ENCODE assay signal across 8 cellular contexts in the genomic region with DNA sequence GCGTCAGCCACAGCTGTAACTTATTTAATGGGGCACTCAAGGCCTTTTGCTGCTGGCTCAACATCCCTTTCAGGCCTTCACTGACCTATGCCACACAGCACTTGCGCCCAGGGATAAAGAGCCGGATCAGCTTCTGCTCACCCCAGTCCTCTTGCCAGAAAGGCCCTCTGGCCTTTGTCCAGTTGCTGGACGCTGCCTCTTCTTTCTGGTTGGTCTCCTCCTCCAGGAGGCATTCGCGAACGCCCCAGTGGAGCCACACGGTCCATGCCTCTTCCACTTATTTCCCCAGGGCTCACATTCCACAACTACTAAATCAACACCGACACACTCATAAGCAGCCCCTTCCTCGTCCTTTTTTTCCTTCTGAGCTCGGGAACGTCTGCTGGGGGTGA. TPM values are rescaled to one million over a fixed set of nuclear protein-coding genes. Genes with fewer than 3 reads are reported as not detected.
DNase-seq lines count a peak whose midpoint lies in the region; ATAC-seq and TF ChIP-seq lines count a peak whose summit lies in the region.

No MANE protein-coding gene starts in this region.

- no peaks in the 10 kb centered on the region; the same call in 1 of the 2 replicates for H3K4me1 ChIP-seq in BE2C
- H3K4me1 ChIP-seq in left lung = peaks cover 7 to 23% of the 10 kb centered on the region in 2 donors
- peaks cover 17% of the 10 kb centered on the region for H3K4me1 ChIP-seq in stomach smooth muscle (ENCODE audit: control insufficient read depth, insufficient read depth, low read length)

- H3K27ac ChIP-seq in left lung (peak overlapping the region; percentile 84 to 93), stomach smooth muscle (ENCODE audit: low read length) (peak overlapping the region; percentile 79)

- H3K27me3 ChIP-seq in BE2C (no peaks in the 10 kb centered on the region), left lung (no peaks in the 10 kb centered on the region), stomach smooth muscle (ENCODE audit: control insufficient read depth in 1 of 2, insufficient read depth in 2 of 2, low read length in 2 of 2) (no peaks in the 10 kb centered on the region)

- H3K36me3 ChIP-seq in BE2C (no peaks in the 10 kb centered on the region), left lung (no peaks in the 10 kb centered on the region), stomach smooth muscle (ENCODE audit: control insufficient read depth in 2 of 2, insufficient read depth in 2 of 2, low read length in 2 of 2) (no peaks in the 10 kb centered on the region)

- no peak for TF ChIP-seq CTCF in BE2C (IDR thresholded peaks at IDR 0.05; ENCODE audit: low read depth, low read length)
- no peak for TF ChIP-seq CTCF in chondrocyte (IDR thresholded peaks at IDR 0.05)
- no peak for TF ChIP-seq CTCF in left lung (IDR thresholded peaks at IDR 0.05)

- peak; percentile 46 for ATAC-seq in left lung

- peaks cover 11% of the 10 kb centered on the region for H3K9me3 Mint-ChIP-seq in chondrocyte (ENCODE audit: low read depth)

- H3K4me1 Mint-ChIP-seq in chondrocyte (ENCODE audit: low read depth) = peaks cover 25% of the 10 kb centered on the region

- peak overlapping the region; percentile 87 to 90 for H3K9ac ChIP-seq in stomach smooth muscle (ENCODE audit: low read length in 2 of 2)

- H3K4me3 Mint-ChIP-seq in chondrocyte (ENCODE audit: unreplicated experiment) = peak overlapping the region; percentile 84

- H3K27ac Mint-ChIP-seq in chondrocyte (ENCODE audit: unreplicated experiment) = peak overlapping the region; percentile 91

- DNase-seq in BE2C (no peak), chondrocyte (ENCODE audit: low spot score) (no peak), left lung (peak in 1 of 2 donors; percentile 53), LoVo (ENCODE audit: low spot score) (no peak), H4 (ENCODE audit: low spot score) (no peak), GM19240 (ENCODE audit: insufficient read length, low spot score) (no peak)
- DNase-seq in Jurkat, Clone E6-1 (ENCODE audit: low read depth, low spot score) = no peak

- intact Hi-C loops in left lung (cut with DNase I) = loop anchor here (10.0 kb wide), 1 partner anchor 129 kb away; no protein-coding TSS in a partner anchor

- no peaks in the 10 kb centered on the region for H3K27me3 Mint-ChIP-seq in chondrocyte (ENCODE audit: low read depth)

- H3K36me3 Mint-ChIP-seq in chondrocyte (ENCODE audit: low read depth) = peaks cover 15% of the 10 kb centered on the region

- H3K4me3 ChIP-seq in BE2C (ENCODE audit: low read depth, low read length) = peak overlapping the region; percentile 87
- H3K4me3 ChIP-seq in Jurkat, Clone E6-1 (ENCODE audit: low read length) = peak overlapping the region; percentile 54
- peak overlapping the region; percentile 69 to 76 for H3K4me3 ChIP-seq in left lung
- peak overlapping the region; percentile 94 to 98 for H3K4me3 ChIP-seq in stomach smooth muscle (ENCODE audit: low read length in 2 of 2)

- H3K9me3 ChIP-seq in BE2C (no peaks in the 10 kb centered on the region; the same call in none of the 2 replicates), left lung (peaks cover 0 to 20% of the 10 kb centered on the region in 2 donors), stomach smooth muscle (ENCODE audit: control insufficient read depth in 2 of 2, low read length in 2 of 2) (peaks cover 0 to 3% of the 10 kb centered on the region in 2 donors)

RNA-seq across cellular contexts. Expression of a gene that starts 3.7 kb away (rescaled TPM):
- 6.3 TPM for polyA plus RNA-seq in BE2C (2012; ENCODE audit: insufficient read depth, insufficient read length, low read depth)
- not detected for polyA plus RNA-seq in Jurkat, Clone E6-1 (2012; ENCODE audit: insufficient read depth, insufficient read length)
- total RNA-seq in chondrocyte (8.1 to 11.5 TPM (median 9.2 TPM) in 3 replicates), left lung (10 to 100 TPM in 1 of 2 donors, 1 to 10 TPM in 1; 7.9 to 11.7 TPM)
- total RNA-seq in H4 (2014; rRNA removed; shearing (Covaris generic)) = 8.7 and 11.1 TPM in 2 replicates

RNA-seq across cellular contexts. Expression of a gene that starts 28.6 kb away (rescaled TPM):
- 20.6 TPM for polyA plus RNA-seq in BE2C (2012; ENCODE audit: insufficient read depth, insufficient read length, low read depth)
- 6.0 TPM for polyA plus RNA-seq in Jurkat, Clone E6-1 (2012; ENCODE audit: insufficient read depth, insufficient read length)
- total RNA-seq in chondrocyte = 12.7 to 14.1 TPM (median 13.2 TPM) in 3 replicates
- 10 to 100 TPM; 19.9 to 25.9 TPM for total RNA-seq in left lung
- total RNA-seq in H4 (2014; rRNA removed; shearing (Covaris generic)) = 14.5 and 22.8 TPM in 2 replicates

RNA-seq across cellular contexts. Expression of a gene that starts 56.3 kb away (rescaled TPM):
- 42.6 TPM for polyA plus RNA-seq in BE2C (2012; ENCODE audit: insufficient read depth, insufficient read length, low read depth)
- 4.6 TPM for polyA plus RNA-seq in Jurkat, Clone E6-1 (2012; ENCODE audit: insufficient read depth, insufficient read length)
- total RNA-seq in chondrocyte (35.7 to 39.4 TPM (median 37.5 TPM) in 3 replicates), left lung (10 to 100 TPM; 32.7 to 58.1 TPM)
- total RNA-seq in H4 (2014; rRNA removed; shearing (Covaris generic)) = 2.2 and 3.8 TPM in 2 replicates
